8 cellular contexts compared by ENCODE assay signal in genomic region chr15:75776861-75777610, GRCh38.
A peak's percentile ranks its signal among the peaks of the same experiment; 100 is the strongest.
DNase-seq lines count a peak whose midpoint lies in the region; ATAC-seq, FAIRE-seq and TF ChIP-seq lines count a peak whose summit lies in the region.
"Not testable (repeated sequence)": the region's sequence is repeated elsewhere in the genome, so short reads cannot be mapped to it uniquely, and the experiment has no call there.

No MANE protein-coding gene starts in this region.

- FAIRE-seq in HepG2 (lab: Jason Lieb, UNC): not testable (repeated sequence)

- H3K4me3 ChIP-seq in AG10803 (ENCODE audit: low read length); NB4 (ENCODE audit: low read depth, low read length); SJSA1; HepG2 (replicated peaks in 1 of 3; ENCODE audit: insufficient read depth in 1 of 3, low read depth in 2 of 3, low read length in 3 of 3); skeletal muscle satellite cell (ENCODE audit: low read length): not testable (repeated sequence)

- DNase-seq in AG10803 (ENCODE audit: low read depth) (peak; percentile 52), HCEC 1CT (peak; percentile 65), NB4 (ENCODE audit: low read depth) (peak; percentile 45), SJSA1 (ENCODE audit: low read depth in 1 of 2, low spot score in 2 of 2) (peak in 1 of 2 experiments; percentile 60), astrocyte of the hippocampus (ENCODE audit: low read depth, low spot score) (peak; percentile 51), fibroblast of gingiva (ENCODE audit: low read depth) (peak; percentile 21), HepG2 (ENCODE audit: low spot score) (peak; percentile 20)

- POLR2A ChIA-PET in HepG2 (lab: Yijun Ruan, JAX): not testable (repeated sequence)

- not testable (repeated sequence) for TF ChIP-seq RAD21 in HepG2 (CRISPR knock-in tag; IDR thresholded peaks at IDR 0.05)

- H3K9me3 ChIP-seq in SJSA1 (replicated peaks); HepG2 (ENCODE audit: low read length); skeletal muscle satellite cell (replicated peaks; ENCODE audit: low read length): not testable (repeated sequence)

- not testable (repeated sequence) for H3K9ac ChIP-seq in HepG2 (ENCODE audit: insufficient read depth, low read depth, low read length)
- H3K9ac ChIP-seq in skeletal muscle satellite cell (ENCODE audit: low read depth, low read length): peak overlapping the region; percentile 10

- not testable (repeated sequence) for ATAC-seq in HepG2

- TF ChIP-seq EP300 in HepG2 (IDR thresholded peaks at IDR 0.05; ENCODE audit: low read depth in 2 of 2, low read length in 2 of 2); HepG2 (CRISPR knock-in tag; IDR thresholded peaks at IDR 0.05; ENCODE audit: borderline replicate concordance): not testable (repeated sequence)

- H3K27me3 ChIP-seq in SJSA1 (replicated peaks); HepG2 (ENCODE audit: control insufficient read depth in 1 of 2, insufficient read depth in 2 of 2, low read length in 2 of 2); skeletal muscle satellite cell (ENCODE audit: control insufficient read depth, insufficient read depth, low read length): not testable (repeated sequence)

- CTCF ChIA-PET in HepG2 (lab: Yijun Ruan, JAX; ENCODE audit: low intra/inter-chr PET ratio, low total read pairs): not testable (repeated sequence)

- not testable (repeated sequence) for H3K36me3 ChIP-seq in SJSA1; HepG2 (replicated peaks in 1 of 2; ENCODE audit: control insufficient read depth in 1 of 2, insufficient read depth in 2 of 2, low read length in 2 of 2); skeletal muscle satellite cell (ENCODE audit: insufficient read depth, low read length)

- not testable (repeated sequence) for TF ChIP-seq POLR2A in NB4 (IDR thresholded peaks at IDR 0.05; ENCODE audit: extremely low read depth, insufficient read length); HepG2 (IDR thresholded peaks at IDR 0.05; ENCODE audit: insufficient read depth in 1 of 2, low read depth in 2 of 2, low read length in 2 of 2)

- not testable (repeated sequence) for H2AFZ ChIP-seq in HepG2 (ENCODE audit: low read length)

- not testable (repeated sequence) for H4K20me1 ChIP-seq in HepG2 (ENCODE audit: insufficient read depth, low read length)

- H3K27ac ChIP-seq in SJSA1: peak overlapping the region; percentile 78
- H3K27ac ChIP-seq in HepG2 (ENCODE audit: extremely low read length, insufficient read depth, low read length): not testable (repeated sequence)

- intact Hi-C loops in HepG2 (cut with micrococcal nuclease; ENCODE audit: unreplicated experiment): not testable (repeated sequence)

- H3K79me2 ChIP-seq in HepG2 (ENCODE audit: insufficient read depth, low read length): not testable (repeated sequence)

- not testable (repeated sequence) for TF ChIP-seq CTCF in AG10803 (conservative IDR thresholded peaks at IDR 0.05; ENCODE audit: low read length); NB4 (IDR thresholded peaks at IDR 0.05; ENCODE audit: low read depth, low read length); HepG2 (CRISPR knock-in tag; IDR thresholded peaks at IDR 0.05)

- H3K4me2 ChIP-seq in HepG2 (ENCODE audit: low read depth, low read length): 0 out of 2 replicates have a peak overlapping the region, but pooled peaks have one; percentile 2
- peak overlapping the region; percentile 53 for H3K4me2 ChIP-seq in skeletal muscle satellite cell (ENCODE audit: low read length)

- peaks cover 22% of the 10 kb centered on the region for H3K4me1 ChIP-seq in SJSA1 (replicated peaks)
- peaks cover 61% of the 10 kb centered on the region for H3K4me1 ChIP-seq in HepG2 (ENCODE audit: insufficient read depth, low read length)
- peaks cover 26% of the 10 kb centered on the region for H3K4me1 ChIP-seq in skeletal muscle satellite cell (ENCODE audit: control insufficient read depth, insufficient read depth, low read length)

- BruUV-seq in HepG2 (replicated peaks; lab: Mats Ljungman, UMichigan): not testable (repeated sequence)

- in situ Hi-C loops in HepG2 (cut with HindIII; ENCODE audit: extremely low pct_ligation_motif_present, low pct_unique_long_range_greater_than_20kb): not testable (repeated sequence)

TF ChIP-seq in HepG2, 621 proteins besides CTCF, POLR2A, EP300 and RAD21:
- 0 out of 2 replicates have a peak, but pooled peaks have one; percentile 12 for TF ChIP-seq MED1 (CRISPR knock-in tag; IDR thresholded peaks at IDR 0.05)
